ENCODE assay signal across 13 cellular contexts in the genomic region with DNA sequence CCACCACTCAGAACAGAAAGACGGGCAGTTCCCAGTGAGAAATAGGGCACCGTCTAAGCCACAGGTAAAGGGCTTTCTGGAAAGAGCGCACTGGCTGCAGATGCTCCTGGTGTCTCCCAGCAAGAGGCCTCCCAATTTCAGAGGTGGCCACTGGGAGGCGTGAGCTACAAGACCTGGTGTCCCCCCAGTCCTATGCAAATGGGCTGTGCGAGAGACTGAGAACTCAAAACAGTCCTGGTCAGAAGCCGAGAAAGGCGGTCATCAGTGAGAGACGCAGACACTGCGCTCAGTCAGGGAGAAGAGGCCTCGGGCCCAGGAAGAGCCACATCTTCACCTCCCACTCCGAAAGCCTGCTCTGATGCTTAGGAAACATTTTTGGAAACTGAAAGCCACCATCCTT.
DNase-seq lines count a peak whose midpoint lies in the region; ATAC-seq and TF ChIP-seq lines count a peak whose summit lies in the region.
"Had no signal": no experiment of that assay in that cellular context is flagged by ENCODE, and none has a peak within 500 bp of the region (broad histone marks: within the 10 kb centered on the region; RNA-seq: fewer than 3 reads in every experiment).

No MANE protein-coding gene starts in this region.

- no peak overlapping the region for H3K4me3 ChIP-seq in GM12875 (ENCODE audit: low read depth, low read length)
- H3K4me3 ChIP-seq in gastroesophageal sphincter = no peak overlapping the region
- H3K4me3 ChIP-seq in colonic mucosa = no peak overlapping the region
- H3K4me3 ChIP-seq: adrenal gland, ovary, SK-N-MC had no signal

- H3K9ac ChIP-seq in colonic mucosa (ENCODE audit: low read depth in 2 of 2, low read length in 2 of 2) = no peak overlapping the region

- H3K27me3 ChIP-seq in gastroesophageal sphincter = no peaks in the 10 kb centered on the region
- H3K27me3 ChIP-seq in colonic mucosa = no peaks in the 10 kb centered on the region
- H3K27me3 ChIP-seq: adrenal gland, ovary had no signal

- TF ChIP-seq CTCF in GM12875 (IDR thresholded peaks at IDR 0.05; ENCODE audit: borderline replicate concordance, insufficient read depth, low read depth, low read length) (peak; percentile 27; the same call in 1 of the 2 replicates), gastroesophageal sphincter (IDR thresholded peaks at IDR 0.05) (no peak), colonic mucosa (IDR thresholded peaks at IDR 0.05) (no peak)

- WGBS in gastroesophageal sphincter (ENCODE audit: low coverage in 1 of 2), 2 donors = 80 to 94% methylated on average over 3 to 4 of the region's 11 CpGs

- in situ Hi-C loops in ACHN (cut with HindIII; ENCODE audit: low pct_ligation_motif_present, low pct_unique_long_range_greater_than_20kb, low sequenced_read_pairs) = no loop called here

- ATAC-seq in HG02763 (IDR thresholded peaks at IDR 0.05; ENCODE audit: unreplicated experiment) (no peak), gastroesophageal sphincter (no peak)

- TF ChIP-seq EP300 in gastroesophageal sphincter (IDR thresholded peaks at IDR 0.05) = no peak

- DNase-seq in ACHN (peak; percentile 37), NCI-H526 treated with DMSO at 0.1 percent for 48 hours (lab: John Stamatoyannopoulos, UW) (peak; percentile 53), erythroblast (lab: John Stamatoyannopoulos, UW) (peak; percentile 7 to 9), colonic mucosa (no peak), cardiac septum (ENCODE audit: low spot score) (no peak)
- DNase-seq: adrenal gland, DMS79 treated with DMSO at 0.1 percent for 48 hours, HCEC 1CT, ovary had no signal

- H3K9me3 ChIP-seq in gastroesophageal sphincter = no peaks in the 10 kb centered on the region
- no peaks in the 10 kb centered on the region for H3K9me3 ChIP-seq in colonic mucosa
- H3K9me3 ChIP-seq: adrenal gland, ovary had no signal

- H3K27ac ChIP-seq in gastroesophageal sphincter (no peak overlapping the region), colonic mucosa (no peak overlapping the region)
- H3K27ac ChIP-seq: adrenal gland, ovary, SK-N-MC had no signal

- H3K36me3 ChIP-seq in gastroesophageal sphincter (peaks cover 0 to 33% of the 10 kb centered on the region in 2 donors), colonic mucosa (no peaks in the 10 kb centered on the region)
- H3K36me3 ChIP-seq: adrenal gland, ovary had no signal

- intact Hi-C loops in colonic mucosa (cut with DNase I) (no loop called here), cardiac septum (cut with DNase I) (no loop called here)

- TF ChIP-seq POLR2A in erythroblast (IDR thresholded peaks at IDR 0.05; ENCODE audit: low read length) = no peak
- TF ChIP-seq POLR2A in gastroesophageal sphincter (IDR thresholded peaks at IDR 0.05) = no peak

- no peaks in the 10 kb centered on the region for H3K4me1 ChIP-seq in gastroesophageal sphincter
- no peaks in the 10 kb centered on the region for H3K4me1 ChIP-seq in colonic mucosa

Comparison
In these comparisons a context has a peak if more than half of its experiments do, and no peak if none do; other contexts are left out.
1. DNase-seq: peak in ACHN (single experiment), NCI-H526 treated with DMSO at 0.1 percent for 48 hours (single experiment) and erythroblast (2 of 2); none in colonic mucosa (single experiment) and cardiac septum (single experiment).